Comparison of ENCODE assay signal across 8 cellular contexts in the genomic region with DNA sequence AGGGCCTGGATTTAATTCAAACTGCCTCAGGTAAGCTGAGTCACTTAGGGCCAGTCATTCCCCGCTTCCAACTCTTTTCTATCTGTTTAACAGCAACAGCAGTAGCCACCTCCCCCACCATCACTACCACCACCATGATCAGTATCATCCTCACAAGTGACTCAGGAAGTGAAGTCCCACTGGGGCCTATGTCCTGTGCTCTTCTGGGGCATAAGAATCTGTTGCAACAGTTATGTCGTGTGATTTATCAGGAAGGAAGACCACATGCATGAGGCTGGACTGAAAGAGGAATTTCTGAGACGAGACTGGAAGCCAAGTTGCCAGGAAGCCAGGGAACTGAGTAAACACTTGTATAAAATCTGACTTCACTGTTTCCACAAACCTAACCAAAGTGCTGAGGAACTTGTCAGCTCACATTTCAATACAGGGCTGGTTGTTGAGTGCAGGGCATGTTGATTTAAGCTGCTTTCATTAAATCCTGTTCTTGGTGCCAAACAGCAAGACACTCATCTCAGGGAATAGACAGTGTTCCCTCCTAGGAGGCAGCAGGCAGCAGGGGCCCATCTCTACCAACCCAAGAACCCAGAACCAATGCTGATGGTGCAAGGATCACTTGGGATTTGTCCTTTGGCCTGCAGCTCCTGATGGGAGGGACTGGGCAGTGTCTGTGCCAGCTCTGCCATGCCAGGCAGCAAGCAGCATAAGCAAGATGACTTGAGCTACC.
A peak's percentile ranks its signal among the peaks of the same experiment; 100 is the strongest.
DNase-seq lines count a peak whose midpoint lies in the region; ATAC-seq and FAIRE-seq lines count a peak whose summit lies in the region.

No MANE protein-coding gene starts in this region.

- H3K36me3 ChIP-seq in subcutaneous abdominal adipose tissue (ENCODE audit: control insufficient read depth in 5 of 5, insufficient read depth in 5 of 5, low read length in 5 of 5), result peaks cover 0 to 3% (median 0%) of the 10 kb centered on the region in 5 donors

- DNase-seq in HTR-8/SVneo (ENCODE audit: insufficient read length, low spot score) (no peak), iris pigment epithelial cell (ENCODE audit: low read depth) (peak; percentile 90), retina (no peak)

- peak overlapping the region in 1 of 5 donors; percentile 43 for H3K9ac ChIP-seq in subcutaneous abdominal adipose tissue (ENCODE audit: low read length in 5 of 5)

- peak; percentile 26 for FAIRE-seq in HTR-8/SVneo (lab: Jason Lieb, UNC)

- no peaks in the 10 kb centered on the region for H3K27me3 ChIP-seq in subcutaneous abdominal adipose tissue (ENCODE audit: control insufficient read depth in 5 of 5, insufficient read depth in 4 of 5, low read length in 5 of 5)

- H3K4me1 ChIP-seq in subcutaneous abdominal adipose tissue (ENCODE audit: control insufficient read depth in 5 of 5, insufficient read depth in 5 of 5, low read length in 5 of 5), result peaks cover 10 to 48% (median 45%) of the 10 kb centered on the region in 5 donors

- H3K4me3 ChIP-seq in subcutaneous abdominal adipose tissue (ENCODE audit: low read depth in 1 of 5, low read length in 5 of 5), result peak overlapping the region in 1 of 5 donors; percentile 31

- ATAC-seq in HG03095 (IDR thresholded peaks at IDR 0.05; ENCODE audit: unreplicated experiment), result no peak
- ATAC-seq in HG02852 (IDR thresholded peaks at IDR 0.05; ENCODE audit: unreplicated experiment), result no peak
- ATAC-seq in HG02981 (IDR thresholded peaks at IDR 0.05; ENCODE audit: unreplicated experiment), result no peak

- H3K27ac ChIP-seq in angular gyrus (ENCODE audit: low read depth, low read length), result peak overlapping the region; percentile 42
- H3K27ac ChIP-seq in subcutaneous abdominal adipose tissue (ENCODE audit: low read depth, low read length), result peak overlapping the region; percentile 84

- no peaks in the 10 kb centered on the region for H3K9me3 ChIP-seq in subcutaneous abdominal adipose tissue (ENCODE audit: control insufficient read depth in 5 of 5, low read length in 5 of 5)
